ENCODE assay signal across 8 cellular contexts in genomic region chr10:28628184-28628893, GRCh38. TPM values are rescaled to one million over a fixed set of nuclear protein-coding genes. Genes with fewer than 3 reads are reported as not detected.
A peak's percentile ranks its signal among the peaks of the same experiment; 100 is the strongest.
DNase-seq lines count a peak whose midpoint lies in the region; ATAC-seq and TF ChIP-seq lines count a peak whose summit lies in the region.

No MANE protein-coding gene starts in this region.

- no peak overlapping the region for H3K9ac ChIP-seq in NT2/D1 (ENCODE audit: insufficient read length, low read depth)

- peak; percentile 66 for ATAC-seq in GM19035 (IDR thresholded peaks at IDR 0.05; ENCODE audit: unreplicated experiment)
- ATAC-seq in HG03565 (IDR thresholded peaks at IDR 0.05; ENCODE audit: unreplicated experiment), result peak; percentile 82

- no peak overlapping the region for H3K4me3 ChIP-seq in AG10803 (ENCODE audit: low read length)
- no peak overlapping the region for H3K4me3 ChIP-seq in NT2/D1 (ENCODE audit: insufficient read length, low read depth)
- no peak overlapping the region for H3K4me3 ChIP-seq in epithelial cell of proximal tubule (ENCODE audit: low read depth, low read length)

- H3K4me1 ChIP-seq in NT2/D1 (ENCODE audit: insufficient read depth, insufficient read length), result no peaks in the 10 kb centered on the region

- peak; percentile 96 for TF ChIP-seq CTCF in AG10803 (conservative IDR thresholded peaks at IDR 0.05; ENCODE audit: low read length)
- peak; percentile 96 for TF ChIP-seq CTCF in epithelial cell of proximal tubule (conservative IDR thresholded peaks at IDR 0.05; ENCODE audit: low read depth, low read length)

- no peaks in the 10 kb centered on the region for H3K36me3 ChIP-seq in NT2/D1 (ENCODE audit: insufficient read depth, insufficient read length, low read length)

- no peaks in the 10 kb centered on the region for H3K9me3 ChIP-seq in NT2/D1 (ENCODE audit: insufficient read depth, low read length)

- H3K27me3 ChIP-seq in NT2/D1 (ENCODE audit: insufficient read depth, insufficient read length), result no peaks in the 10 kb centered on the region

- DNase-seq in AG10803 (ENCODE audit: low read depth), result peak; percentile 74
- peak; percentile 86 for DNase-seq in NT2/D1 (ENCODE audit: low read depth, low spot score)
- peak; percentile 17 for DNase-seq in activated CD8-positive, alpha-beta memory T cell treated with anti-CD3 and anti-CD28 coated beads, Interleukin-2, amount 50 U/mL, for 24 hours (ENCODE audit: extremely low read depth)
- peak; percentile 25 for DNase-seq in epithelial cell of proximal tubule (ENCODE audit: low read depth)
- peak; percentile 82 for DNase-seq in myocyte (ENCODE audit: low read depth)
- peak; percentile 9 to 39 for DNase-seq in stimulated activated CD8-positive, alpha-beta memory T cell treated with anti-CD3 and anti-CD28 coated beads, Interleukin-7, amount 100 ng/mL, for 1 hour (ENCODE audit: low read depth in 2 of 2)

RNA-seq across cellular contexts. Expression of gene BAMBI, which starts 49.0 kb away (rescaled TPM):
- total RNA-seq in epithelial cell of proximal tubule, result 12.6 and 16.0 TPM in 2 replicates
- total RNA-seq in myocyte, result 0.47 and 4.6 TPM in 2 replicates
- polyA plus RNA-seq in myocyte (2012), result 5.0 TPM

Comparison
In these comparisons a context has a peak if more than half of its experiments do, and no peak if none do; other contexts are left out.
1. DNase-seq: peak in every context shown above with its lines; median percentile 86 in NT2/D1; 82 in myocyte; 74 in AG10803; 25 in epithelial cell of proximal tubule; 24 in stimulated activated CD8-positive, alpha-beta memory T cell treated with anti-CD3 and anti-CD28 coated beads, Interleukin-7, amount 100 ng/mL, for 1 hour; 17 in activated CD8-positive, alpha-beta memory T cell treated with anti-CD3 and anti-CD28 coated beads, Interleukin-2, amount 50 U/mL, for 24 hours.